In the genomic region with DNA sequence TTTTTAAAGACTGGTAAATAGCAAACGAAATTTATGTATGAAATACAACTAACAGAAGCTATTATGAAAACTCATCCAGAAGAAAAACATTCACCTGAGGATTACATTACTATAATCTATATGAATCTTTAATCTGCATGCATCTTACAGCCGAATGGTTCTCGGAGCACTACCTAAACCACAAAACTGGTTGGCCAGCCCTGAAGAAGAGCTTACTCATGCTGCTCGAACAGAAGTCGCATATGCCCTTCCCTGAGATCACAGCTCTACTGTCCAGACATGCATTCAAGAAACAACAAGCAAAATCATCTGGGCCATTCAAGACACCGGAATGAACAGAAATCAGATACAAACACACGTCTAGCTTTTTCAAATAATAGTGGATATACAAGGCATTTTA, we compare ENCODE assay signal across 17 cellular contexts.
DNase-seq lines count a peak whose midpoint lies in the region; ATAC-seq and TF ChIP-seq lines count a peak whose summit lies in the region.
"Had no signal": no experiment of that assay in that cellular context is flagged by ENCODE, and none has a peak within 500 bp of the region (broad histone marks: within the 10 kb centered on the region; RNA-seq: fewer than 3 reads in every experiment).

No MANE protein-coding gene starts in this region.

- H3K36me3 ChIP-seq in mesenchymal stem cell (ENCODE audit: control insufficient read depth in 1 of 2, insufficient read depth in 2 of 2, low read depth in 1 of 2, low read length in 2 of 2) (no peaks in the 10 kb centered on the region), gastroesophageal sphincter (no peaks in the 10 kb centered on the region)
- H3K36me3 ChIP-seq: SJCRH30 had no signal

- no peak overlapping the region for H3K18ac ChIP-seq in mesenchymal stem cell (ENCODE audit: low read depth in 1 of 2, low read length in 2 of 2)

- no peak for TF ChIP-seq CTCF in epithelial cell of esophagus (IDR thresholded peaks at IDR 0.05; ENCODE audit: insufficient read depth, low read depth, low read length, missing control alignments)
- TF ChIP-seq CTCF in gastroesophageal sphincter (IDR thresholded peaks at IDR 0.05) = no peak

- H3K4ac ChIP-seq in mesenchymal stem cell (ENCODE audit: low read depth in 1 of 2, low read length in 2 of 2) = no peak overlapping the region

- H4K8ac ChIP-seq in mesenchymal stem cell (ENCODE audit: low read length) = no peak overlapping the region

- H3K27ac ChIP-seq in mesenchymal stem cell (ENCODE audit: low read length, poor library complexity, severe bottlenecking) (peak overlapping the region; percentile 30), gastroesophageal sphincter (no peak overlapping the region)
- H3K27ac ChIP-seq: A549, SJCRH30 had no signal

- no peak overlapping the region for H2BK5ac ChIP-seq in mesenchymal stem cell (ENCODE audit: low read depth, low read length, poor library complexity, severe bottlenecking)

- H3K9ac ChIP-seq in mesenchymal stem cell (ENCODE audit: low read length) = no peak overlapping the region

- ATAC-seq in gastroesophageal sphincter (no peak), HG02981 (IDR thresholded peaks at IDR 0.05; ENCODE audit: unreplicated experiment) (no peak), HG03095 (IDR thresholded peaks at IDR 0.05; ENCODE audit: unreplicated experiment) (no peak)
- ATAC-seq: A549 had no signal

- no peak overlapping the region for H2BK12ac ChIP-seq in mesenchymal stem cell (ENCODE audit: low read length in 2 of 2)

- no peak for TF ChIP-seq POLR2A in gastroesophageal sphincter (IDR thresholded peaks at IDR 0.05)

- no peak overlapping the region for H2BK120ac ChIP-seq in mesenchymal stem cell (ENCODE audit: low read depth, low read length)

- H4K91ac ChIP-seq in mesenchymal stem cell (ENCODE audit: low read length) = no peak overlapping the region

- no peak overlapping the region for H2AFZ ChIP-seq in mesenchymal stem cell (ENCODE audit: low read depth, low read length)

- H3K4me3 ChIP-seq in epithelial cell of esophagus (ENCODE audit: low read length) = no peak overlapping the region
- no peak overlapping the region for H3K4me3 ChIP-seq in mesenchymal stem cell (ENCODE audit: insufficient read depth in 1 of 2, low read depth in 1 of 2, low read length in 2 of 2)
- H3K4me3 ChIP-seq in gastroesophageal sphincter = no peak overlapping the region
- H3K4me3 ChIP-seq: A549, SJCRH30 had no signal

- no peak overlapping the region for H3K14ac ChIP-seq in mesenchymal stem cell (ENCODE audit: low read length in 2 of 2)

- WGBS in mesenchymal stem cell = 88% methylated on average over 4 of the region's 7 CpGs
- WGBS in gastroesophageal sphincter (ENCODE audit: low coverage in 1 of 2), 2 donors = 86 to 94% methylated on average over 7 of the region's 7 CpGs

- H3K23ac ChIP-seq in mesenchymal stem cell (ENCODE audit: low read length in 2 of 2) = no peak overlapping the region

- no peak overlapping the region for H2BK15ac ChIP-seq in mesenchymal stem cell (ENCODE audit: low read depth, poor library complexity, severe bottlenecking)

- DNase-seq in H4 (ENCODE audit: low spot score) = peak; percentile 22
- DNase-seq in OCI-M1 (lab: John Stamatoyannopoulos, UW) = peak; percentile 98
- DNase-seq in epithelial cell of esophagus (ENCODE audit: low read depth) = peak; percentile 0
- no peak for DNase-seq in mesenchymal stem cell
- no peak for DNase-seq in SHP77 treated with DMSO at 0.1 percent for 48 hours (lab: John Stamatoyannopoulos, UW)
- DNase-seq: DMS79 treated with DMSO at 0.1 percent for 48 hours, HCEC 1CT, MV-4-11, NCI-H1417, NCI-H187 treated with DMSO at 0.1 percent for 48 hours, NCI-H2171, NCI-H524, SJCRH30 had no signal

- H3K4me2 ChIP-seq in mesenchymal stem cell (ENCODE audit: low read length, poor library complexity, severe bottlenecking) = no peak overlapping the region
- H3K4me2 ChIP-seq: A549 had no signal

- H2AK5ac ChIP-seq in mesenchymal stem cell (ENCODE audit: low read length, severe bottlenecking) = no peak overlapping the region

- H3K79me1 ChIP-seq in mesenchymal stem cell (replicated peaks; ENCODE audit: low read length, poor library complexity, severe bottlenecking) = peaks cover 1% of the 10 kb centered on the region

- H3K27me3 ChIP-seq in mesenchymal stem cell (ENCODE audit: control insufficient read depth in 1 of 2, insufficient read depth in 1 of 2, low read length in 2 of 2) = no peaks in the 10 kb centered on the region
- H3K27me3 ChIP-seq in gastroesophageal sphincter = no peaks in the 10 kb centered on the region
- H3K27me3 ChIP-seq: SJCRH30 had no signal

- no peak for TF ChIP-seq EP300 in gastroesophageal sphincter (IDR thresholded peaks at IDR 0.05)

- H3K4me1 ChIP-seq in mesenchymal stem cell (ENCODE audit: control insufficient read depth, insufficient read depth, low read depth, low read length) = peaks cover 7% of the 10 kb centered on the region
- peaks cover 0 to 12% (median 0%) of the 10 kb centered on the region in 3 donors for H3K4me1 ChIP-seq in gastroesophageal sphincter
- H3K4me1 ChIP-seq: A549 had no signal

- H3K9me3 ChIP-seq in mesenchymal stem cell (ENCODE audit: control insufficient read depth, low read length) (no peaks in the 10 kb centered on the region), gastroesophageal sphincter (no peaks in the 10 kb centered on the region)
- H3K9me3 ChIP-seq: A549, SJCRH30 had no signal

Comparison
In these comparisons a context has a peak if more than half of its experiments do, and no peak if none do; other contexts are left out.
1. DNase-seq: peak in H4 (single experiment), OCI-M1 (single experiment) and epithelial cell of esophagus (single experiment); none in mesenchymal stem cell (single experiment) and SHP77 treated with DMSO at 0.1 percent for 48 hours (single experiment).